ENCODE assay signal across 9 cellular contexts in the genomic region with DNA sequence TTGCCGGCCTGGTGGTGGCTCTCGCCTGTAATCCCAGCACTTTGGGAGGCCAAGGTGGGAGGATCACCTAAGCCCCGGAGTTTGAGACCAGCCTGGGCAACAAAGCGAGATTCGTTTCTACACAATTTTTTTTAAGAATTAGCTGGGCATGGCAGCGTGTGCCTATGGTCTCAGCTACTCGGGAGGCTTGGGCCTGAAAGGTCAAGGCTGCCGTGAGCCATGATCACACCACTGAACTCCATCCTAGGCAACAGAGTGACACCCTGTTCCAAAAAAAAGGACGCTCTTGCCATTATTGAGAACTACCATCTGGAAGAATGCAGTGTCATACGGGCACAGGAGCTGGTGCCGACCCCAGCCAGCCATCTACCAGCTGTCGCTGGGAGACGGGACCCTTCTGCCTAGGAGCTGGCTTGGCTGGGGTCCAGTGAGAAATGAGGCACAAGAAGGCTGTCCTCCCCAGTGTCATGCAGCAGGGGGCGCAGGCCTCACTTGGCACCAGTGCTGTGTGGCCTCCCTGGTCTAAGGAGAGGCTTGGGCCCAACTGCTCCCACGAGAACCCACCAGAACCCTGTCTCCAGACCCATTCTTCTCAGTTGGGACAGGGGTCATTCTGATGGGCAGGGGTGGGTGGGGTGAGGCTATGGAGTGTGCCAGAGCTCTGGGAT. TPM values are rescaled to one million over a fixed set of nuclear protein-coding genes. Genes with fewer than 3 reads are reported as not detected.
DNase-seq lines count a peak whose midpoint lies in the region; FAIRE-seq and TF ChIP-seq lines count a peak whose summit lies in the region.
"Had no signal": no experiment of that assay in that cellular context is flagged by ENCODE, and none has a peak within 500 bp of the region (broad histone marks: within the 10 kb centered on the region; RNA-seq: fewer than 3 reads in every experiment).

No MANE protein-coding gene starts in this region.

- H3K27me3 ChIP-seq in endothelial cell of umbilical vein (ENCODE audit: control insufficient read depth in 2 of 2, insufficient read depth in 2 of 2, low read length in 2 of 2), result no peaks in the 10 kb centered on the region

- no peak overlapping the region for H3K4me3 Mint-ChIP-seq in nephron

- FAIRE-seq in endothelial cell of umbilical vein (lab: Jason Lieb, UNC), result peak; percentile 66

- H3K4me1 Mint-ChIP-seq in nephron, result no peaks in the 10 kb centered on the region

- H3K27ac Mint-ChIP-seq in nephron, result no peak overlapping the region

- no peaks in the 10 kb centered on the region for H3K27me3 Mint-ChIP-seq in nephron (ENCODE audit: low read depth)

- peaks cover 33% of the 10 kb centered on the region for H3K36me3 Mint-ChIP-seq in nephron (ENCODE audit: low read depth)

- no peaks in the 10 kb centered on the region for H3K4me1 ChIP-seq in endothelial cell of umbilical vein (ENCODE audit: control insufficient read depth, extremely low read depth, insufficient read depth, low read length)

- intact Hi-C loops in endothelial cell of umbilical vein (cut with micrococcal nuclease), result loop anchor here (1.0 kb wide), 1 partner anchor 70 kb away; no protein-coding TSS in a partner anchor

- no peaks in the 10 kb centered on the region for H3K9me3 Mint-ChIP-seq in nephron

- no TSS peak for BruUV-seq in endothelial cell of umbilical vein (replicated peaks; lab: Mats Ljungman, UMichigan)

- H4K20me1 ChIP-seq in endothelial cell of umbilical vein (replicated peaks; ENCODE audit: control insufficient read depth, extremely low read depth, insufficient read depth, low read length), result no peaks in the 10 kb centered on the region

- peaks cover 6 to 60% of the 10 kb centered on the region in 2 experiments for H3K36me3 ChIP-seq in endothelial cell of umbilical vein (ENCODE audit: control insufficient read depth in 2 of 2, extremely low read depth in 1 of 2, insufficient read depth in 2 of 2, low read length in 2 of 2)

- POLR2A ChIA-PET in endothelial cell of umbilical vein (lab: Charles Lee), result interaction anchor here (0.6 to 0.9 kb wide), 2 partner anchors 13 to 59 kb away, joined by 3 to 4 read pairs; partner anchors contain the start of gene RELB

- no peaks in the 10 kb centered on the region for H3K9me1 ChIP-seq in endothelial cell of umbilical vein (replicated peaks; ENCODE audit: control insufficient read depth, extremely low read depth, insufficient read depth, low read length)

- no peak overlapping the region for H2AFZ ChIP-seq in endothelial cell of umbilical vein (ENCODE audit: low read depth, low read length)

- CTCF ChIA-PET in endothelial cell of umbilical vein (lab: Charles Lee), result interaction anchor here (0.6 to 3.4 kb wide), 10 partner anchors 9 to 349 kb away, joined by 3 to 31 read pairs (median 4); partner anchors contain the start of gene CLASRP

- no peak overlapping the region for H3K9ac ChIP-seq in endothelial cell of umbilical vein (replicated peaks; ENCODE audit: extremely low read depth, insufficient read depth, low read length)

- DNase-seq in NOMO-1 (lab: John Stamatoyannopoulos, UW; ENCODE audit: unreplicated experiment in 2 of 2) (peak; percentile 19 to 33), NOMO-1 treated with dmso at 0.1 percent for 144 hours (lab: John Stamatoyannopoulos, UW; ENCODE audit: unreplicated experiment) (no peak), NCI-H2227 treated with DMSO at 0.1 percent for 48 hours (lab: John Stamatoyannopoulos, UW) (peak; percentile 4), endothelial cell of umbilical vein (ENCODE audit: low read depth, low spot score) (peak; percentile 59), GOT3 (lab: John Stamatoyannopoulos, UW) (no peak)
- peak; percentile 23 to 31 (median 29) for DNase-seq in activated CD8-positive, alpha-beta memory T cell treated with anti-CD3 and anti-CD28 coated beads for 48 hours (ENCODE audit: low read depth in 2 of 3, low spot score in 2 of 3)
- peak; percentile 24 to 60 (median 48) for DNase-seq in stimulated activated naive CD4-positive, alpha-beta T cell (lab: John Stamatoyannopoulos, UW)

- H3K4me3 ChIP-seq in endothelial cell of umbilical vein (replicated peaks in 1 of 3; ENCODE audit: insufficient read depth in 1 of 3, low read depth in 1 of 3, low read length in 3 of 3), result no peak overlapping the region

- H3K27ac ChIP-seq in endothelial cell of umbilical vein (ENCODE audit: insufficient read depth, low read depth, low read length), result no peak overlapping the region

- no peak for TF ChIP-seq POLR2A in endothelial cell of umbilical vein (IDR thresholded peaks at IDR 0.05; ENCODE audit: low read depth, low read length)

- TF ChIP-seq CTCF in endothelial cell of umbilical vein (IDR thresholded peaks at IDR 0.05; ENCODE audit: extremely low read depth in 1 of 2, insufficient read depth in 1 of 2, low read depth in 1 of 2, low read length in 2 of 2), result peak; percentile 55 to 86
- peak; percentile 43 to 51 (median 49) for TF ChIP-seq CTCF in nephron (IDR thresholded peaks at IDR 0.05; ENCODE audit: unreplicated experiment in 3 of 3)

- dilution Hi-C loops in endothelial cell of umbilical vein (cut with MboI; ENCODE audit: extremely low pct_ligation_motif_present, low sequenced_read_pairs), result no loop called here

- H3K4me2 ChIP-seq in endothelial cell of umbilical vein (ENCODE audit: insufficient read depth, low read length), result no peak overlapping the region

- H3K79me2 ChIP-seq in endothelial cell of umbilical vein (ENCODE audit: control insufficient read depth, insufficient read depth, low read length), result no peaks in the 10 kb centered on the region

- H3K9me3 ChIP-seq in endothelial cell of umbilical vein (replicated peaks; ENCODE audit: control insufficient read depth, insufficient read depth, low read length), result no peaks in the 10 kb centered on the region

TF ChIP-seq in endothelial cell of umbilical vein, 7 proteins besides CTCF, POLR2A, EP300 and RAD21:
- TF ChIP-seq POLR2AphosphoS5 (IDR thresholded peaks at IDR 0.05; ENCODE audit: insufficient read depth, low read depth, low read length) (no peak), FOS (IDR thresholded peaks at IDR 0.05; ENCODE audit: borderline replicate concordance, insufficient read depth, low read length) (no peak), GATA2 (IDR thresholded peaks at IDR 0.05; ENCODE audit: insufficient read depth, insufficient read length, low read depth, low read length) (no peak), EZH2 (IDR thresholded peaks at IDR 0.05; ENCODE audit: borderline replicate concordance, low read depth, low read length, severe bottlenecking) (no peak), MYC (IDR thresholded peaks at IDR 0.05; ENCODE audit: low read depth, low read length) (no peak), JUN (IDR thresholded peaks at IDR 0.05; ENCODE audit: borderline replicate concordance, insufficient read depth, insufficient read length, low read depth) (no peak)
- TF ChIP-seq, protein P1, sequence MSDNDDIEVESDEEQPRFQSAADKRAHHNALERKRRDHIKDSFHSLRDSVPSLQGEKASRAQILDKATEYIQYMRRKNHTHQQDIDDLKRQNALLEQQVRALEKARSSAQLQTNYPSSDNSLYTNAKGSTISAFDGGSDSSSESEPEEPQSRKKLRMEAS (IDR thresholded peaks at IDR 0.05; ENCODE audit: insufficient read depth, insufficient read length), result no peak

RNA-seq across cellular contexts. Expression of gene RELB, which starts 12.2 kb away (rescaled TPM):
- 10.5 and 13.2 TPM in 2 replicates for total RNA-seq in endothelial cell of umbilical vein
- 14.4 and 19.8 TPM in 2 replicates for polyA plus RNA-seq in endothelial cell of umbilical vein
- polyA plus RNA-seq in endothelial cell of umbilical vein (2011; cell fraction: cytosol; rRNA removed), result 9.5 and 17.5 TPM in 2 replicates
- polyA plus RNA-seq in endothelial cell of umbilical vein (2011; cell fraction: nucleus; rRNA removed), result 9.4 and 13.6 TPM in 2 replicates
- 6.7 and 18.4 TPM in 2 replicates for polyA plus RNA-seq in endothelial cell of umbilical vein (2012)
- polyA minus RNA-seq in endothelial cell of umbilical vein, result 10.4 and 11.3 TPM in 2 replicates
- 8.4 TPM for polyA minus RNA-seq in endothelial cell of umbilical vein (2011; cell fraction: cytosol; rRNA and poly(A)+ RNA removed)
- 6.2 and 13.4 TPM in 2 replicates for polyA minus RNA-seq in endothelial cell of umbilical vein (2011; cell fraction: nucleus; rRNA and poly(A)+ RNA removed)

RNA-seq across cellular contexts. Expression of gene CLPTM1, which starts 33.9 kb away (rescaled TPM):
- total RNA-seq in endothelial cell of umbilical vein, result 108 and 115 TPM in 2 replicates
- polyA plus RNA-seq in endothelial cell of umbilical vein, result 176 and 200 TPM in 2 replicates
- polyA plus RNA-seq in endothelial cell of umbilical vein (2011; cell fraction: cytosol; rRNA removed), result 88.9 and 89.2 TPM in 2 replicates
- polyA plus RNA-seq in endothelial cell of umbilical vein (2011; cell fraction: nucleus; rRNA removed), result 123 and 145 TPM in 2 replicates
- polyA plus RNA-seq in endothelial cell of umbilical vein (2012), result 79.8 and 86.6 TPM in 2 replicates
- polyA minus RNA-seq in endothelial cell of umbilical vein, result 131 and 148 TPM in 2 replicates
- 36.5 TPM for polyA minus RNA-seq in endothelial cell of umbilical vein (2011; cell fraction: cytosol; rRNA and poly(A)+ RNA removed)
- polyA minus RNA-seq in endothelial cell of umbilical vein (2011; cell fraction: nucleus; rRNA and poly(A)+ RNA removed), result 54.8 and 73.4 TPM in 2 replicates

RNA-seq across cellular contexts. Expression of gene APOC2, which starts 43.2 kb away (rescaled TPM):
- not detected in 2 replicates for total RNA-seq in endothelial cell of umbilical vein
- polyA plus RNA-seq in endothelial cell of umbilical vein, result not detected in 2 replicates
- polyA plus RNA-seq in endothelial cell of umbilical vein (2011; cell fraction: cytosol; rRNA removed), result not detected in 2 replicates
- not detected in 2 replicates for polyA plus RNA-seq in endothelial cell of umbilical vein (2011; cell fraction: nucleus; rRNA removed)
- not detected in 2 replicates for polyA plus RNA-seq in endothelial cell of umbilical vein (2012)
- not detected in 2 replicates for polyA minus RNA-seq in endothelial cell of umbilical vein
- polyA minus RNA-seq in endothelial cell of umbilical vein (2011; cell fraction: cytosol; rRNA and poly(A)+ RNA removed), result not detected
- not detected in 2 replicates for polyA minus RNA-seq in endothelial cell of umbilical vein (2011; cell fraction: nucleus; rRNA and poly(A)+ RNA removed)
- total RNA-seq: skeletal muscle tissue had no signal

RNA-seq across cellular contexts. Expression of gene APOC4, which starts 47.0 kb away (rescaled TPM):
- total RNA-seq in endothelial cell of umbilical vein, result not detected in 2 replicates
- polyA plus RNA-seq in endothelial cell of umbilical vein, result not detected in 2 replicates
- polyA plus RNA-seq in endothelial cell of umbilical vein (2011; cell fraction: cytosol; rRNA removed), result not detected in 2 replicates
- polyA plus RNA-seq in endothelial cell of umbilical vein (2011; cell fraction: nucleus; rRNA removed), result not detected in 2 replicates
- polyA plus RNA-seq in endothelial cell of umbilical vein (2012), result not detected in 2 replicates
- not detected in 2 replicates for polyA minus RNA-seq in endothelial cell of umbilical vein
- not detected for polyA minus RNA-seq in endothelial cell of umbilical vein (2011; cell fraction: cytosol; rRNA and poly(A)+ RNA removed)
- not detected in 2 replicates for polyA minus RNA-seq in endothelial cell of umbilical vein (2011; cell fraction: nucleus; rRNA and poly(A)+ RNA removed)
- total RNA-seq: skeletal muscle tissue had no signal

RNA-seq across cellular contexts. Expression of gene CLASRP, which starts 49.8 kb away (rescaled TPM):
- 70.7 and 77.0 TPM in 2 replicates for total RNA-seq in endothelial cell of umbilical vein
- 30.5 and 40.7 TPM in 2 replicates for polyA plus RNA-seq in endothelial cell of umbilical vein
- polyA plus RNA-seq in endothelial cell of umbilical vein (2011; cell fraction: cytosol; rRNA removed), result 15.1 and 16.4 TPM in 2 replicates
- polyA plus RNA-seq in endothelial cell of umbilical vein (2011; cell fraction: nucleus; rRNA removed), result 229 and 268 TPM in 2 replicates
- 48.1 and 63.0 TPM in 2 replicates for polyA plus RNA-seq in endothelial cell of umbilical vein (2012)
- polyA minus RNA-seq in endothelial cell of umbilical vein, result 32.1 and 43.6 TPM in 2 replicates
- 6.7 TPM for polyA minus RNA-seq in endothelial cell of umbilical vein (2011; cell fraction: cytosol; rRNA and poly(A)+ RNA removed)
- 44.7 and 55.3 TPM in 2 replicates for polyA minus RNA-seq in endothelial cell of umbilical vein (2011; cell fraction: nucleus; rRNA and poly(A)+ RNA removed)

Comparison
In these comparisons a context has a peak if more than half of its experiments do, and no peak if none do; other contexts are left out.
1. DNase-seq: peak in NOMO-1 (2 of 2), NCI-H2227 treated with DMSO at 0.1 percent for 48 hours (single experiment), activated CD8-positive, alpha-beta memory T cell treated with anti-CD3 and anti-CD28 coated beads for 48 hours (3 of 3), endothelial cell of umbilical vein (single experiment) and stimulated activated naive CD4-positive, alpha-beta T cell (6 of 6); none in NOMO-1 treated with dmso at 0.1 percent for 144 hours (single experiment) and GOT3 (single experiment).